In the genomic region with DNA sequence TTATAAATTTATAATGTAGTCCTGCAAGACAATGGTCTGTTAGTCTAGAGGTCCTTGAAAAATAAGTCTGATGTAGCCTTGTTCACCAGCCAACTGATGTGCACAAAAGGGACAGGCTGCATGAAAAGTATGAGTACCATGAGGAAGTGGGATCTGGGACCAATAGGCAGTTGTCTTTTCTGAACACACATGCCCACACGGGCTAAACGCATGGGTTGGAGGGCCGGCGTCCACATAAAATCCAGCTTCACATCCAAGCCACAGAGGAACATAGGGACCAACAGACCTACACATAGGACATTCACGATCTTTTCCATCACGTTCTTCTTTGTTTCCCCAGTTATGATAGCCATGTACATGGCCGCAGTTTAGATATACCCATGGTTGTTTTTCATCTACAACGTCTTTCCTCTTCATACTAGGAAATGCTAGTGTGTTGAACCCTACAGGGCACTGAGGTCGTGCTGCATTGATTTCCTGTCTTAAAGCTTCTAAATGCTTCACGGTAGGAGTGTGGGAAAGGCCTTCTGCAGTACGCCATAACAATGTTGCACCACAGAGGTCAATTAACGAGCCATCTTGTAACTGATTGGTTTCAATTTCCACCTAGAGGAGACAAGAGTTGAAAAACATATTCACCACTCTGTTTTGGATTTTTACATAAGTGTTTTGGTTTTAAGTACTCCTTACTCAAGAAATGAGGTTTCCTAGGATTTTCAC, we compare ENCODE assay signal across 21 cellular contexts. TPM values are rescaled to one million over a fixed set of nuclear protein-coding genes. Genes with fewer than 3 reads are reported as not detected.
DNase-seq lines count a peak whose midpoint lies in the region; ATAC-seq, FAIRE-seq and TF ChIP-seq lines count a peak whose summit lies in the region.
"Had no signal": no experiment of that assay in that cellular context is flagged by ENCODE, and none has a peak within 500 bp of the region (broad histone marks: within the 10 kb centered on the region; RNA-seq: fewer than 3 reads in every experiment).

No MANE protein-coding gene starts in this region.

- peak; percentile 53 for FAIRE-seq in GM18507 (lab: Jason Lieb, UNC)

- H3K27ac ChIP-seq in Karpas-422 (ENCODE audit: low read length), result peak overlapping the region; percentile 96
- H3K27ac ChIP-seq: PC-9, RWPE1 had no signal

- H3K4me1 ChIP-seq in Karpas-422 (ENCODE audit: low read length), result peaks cover 88% of the 10 kb centered on the region
- H3K4me1 ChIP-seq: HAP-1 had no signal

- no peaks in the 10 kb centered on the region for H4K20me1 ChIP-seq in Karpas-422 (ENCODE audit: insufficient read depth, low read depth, low read length)

- no peaks in the 10 kb centered on the region for H3K27me3 Mint-ChIP-seq in WTC11 (ENCODE audit: low read depth)
- H3K27me3 Mint-ChIP-seq in memory B cell, result no peaks in the 10 kb centered on the region

- peaks cover 6% of the 10 kb centered on the region for H3K9me3 Mint-ChIP-seq in WTC11
- H3K9me3 Mint-ChIP-seq in memory B cell, result peaks cover 5% of the 10 kb centered on the region

- H3K27ac Mint-ChIP-seq in WTC11 (peak overlapping the region; percentile 58), memory B cell (peak overlapping the region; percentile 66)

- no peaks in the 10 kb centered on the region for H3K9me3 ChIP-seq in Karpas-422 (ENCODE audit: low read length)
- H3K9me3 ChIP-seq: HAP-1 had no signal

- no peak overlapping the region for H3K9ac ChIP-seq in Karpas-422 (ENCODE audit: low read length)

- no peak overlapping the region for H2AFZ ChIP-seq in Karpas-422 (ENCODE audit: low read length)
- H2AFZ ChIP-seq: PC-9 had no signal

- no peak overlapping the region for H3K4me3 ChIP-seq in Karpas-422 (ENCODE audit: low read length)
- H3K4me3 ChIP-seq: HAP-1, PC-9 had no signal

- ATAC-seq in WTC11 (peak; percentile 70), memory B cell (ENCODE audit: low read depth) (no peak), GM21723 (IDR thresholded peaks at IDR 0.05; ENCODE audit: unreplicated experiment) (no peak)

- H3K4me3 Mint-ChIP-seq in WTC11 (no peak overlapping the region), memory B cell (no peak overlapping the region)
- H3K4me3 Mint-ChIP-seq: CD14-positive monocyte had no signal

- CTCF ChIA-PET in WTC11 (lab: Charles Lee), result interaction anchor here (1.0 to 1.2 kb wide), 2 partner anchors 28 to 59 kb away, joined by 3 read pairs; no protein-coding TSS in a partner anchor

- POLR2A ChIA-PET in WTC11 (lab: Charles Lee), result interaction anchor here (0.6 kb wide), 1 partner anchor 27 kb away, joined by 6 read pairs; no protein-coding TSS in a partner anchor

- no peaks in the 10 kb centered on the region for H3K9me2 ChIP-seq in Karpas-422 (replicated peaks; ENCODE audit: insufficient read depth, low read length)

- H3K36me3 Mint-ChIP-seq in WTC11 (peaks cover 63% of the 10 kb centered on the region), memory B cell (peaks cover 39% of the 10 kb centered on the region)

- H3K4me2 ChIP-seq in Karpas-422 (ENCODE audit: low read depth, low read length, poor library complexity, severe bottlenecking), result no peak overlapping the region
- H3K4me2 ChIP-seq: PC-9 had no signal

- no peak for DNase-seq in GM18507 (ENCODE audit: extremely low spot score, insufficient read length, low read depth)
- DNase-seq in Karpas-422, result peak; percentile 55
- no peak for DNase-seq in WTC11 (ENCODE audit: low spot score)
- no peak for DNase-seq in memory B cell (ENCODE audit: low spot score in 2 of 2)
- no peak for DNase-seq in hypothalamus (lab: John Stamatoyannopoulos, UW)
- DNase-seq in G401 (ENCODE audit: low spot score), result no peak
- no peak for DNase-seq in activated naive CD4-positive, alpha-beta T cell (lab: John Stamatoyannopoulos, UW)
- DNase-seq: AML-193, DND-41, GDM1, MM.1S, NCI-H187, NCI-H2227 treated with DMSO at 0.1 percent for 48 hours, NCI-H510A treated with DMSO at 0.1 percent for 48 hours, NCI-H82, SIG-M5 had no signal

- no peak for TF ChIP-seq CTCF in WTC11 (IDR thresholded peaks at IDR 0.05)

- in situ Hi-C loops in G401 (cut with HindIII; ENCODE audit: low sequenced_read_pairs), result no loop called here

- peaks cover 69% of the 10 kb centered on the region for H3K36me3 ChIP-seq in Karpas-422 (ENCODE audit: insufficient read depth, low read length)

- peaks cover 22% of the 10 kb centered on the region for H3K4me1 Mint-ChIP-seq in WTC11
- H3K4me1 Mint-ChIP-seq in memory B cell, result peaks cover 24% of the 10 kb centered on the region

- H3K27me3 ChIP-seq in Karpas-422 (ENCODE audit: low read length), result no peaks in the 10 kb centered on the region

- peaks cover 32% of the 10 kb centered on the region for H3K79me2 ChIP-seq in Karpas-422 (ENCODE audit: low read length)

TF ChIP-seq in WTC11, 78 proteins besides CTCF, POLR2A, EP300 and RAD21:
- no peak for TF ChIP-seq ZNF396 (CRISPR knock-in tag; IDR thresholded peaks at IDR 0.05; ENCODE audit: borderline replicate concordance)
- no peak for TF ChIP-seq CBFB (CRISPR knock-in tag; IDR thresholded peaks at IDR 0.05; ENCODE audit: low read depth)
- TF ChIP-seq, protein P1, sequence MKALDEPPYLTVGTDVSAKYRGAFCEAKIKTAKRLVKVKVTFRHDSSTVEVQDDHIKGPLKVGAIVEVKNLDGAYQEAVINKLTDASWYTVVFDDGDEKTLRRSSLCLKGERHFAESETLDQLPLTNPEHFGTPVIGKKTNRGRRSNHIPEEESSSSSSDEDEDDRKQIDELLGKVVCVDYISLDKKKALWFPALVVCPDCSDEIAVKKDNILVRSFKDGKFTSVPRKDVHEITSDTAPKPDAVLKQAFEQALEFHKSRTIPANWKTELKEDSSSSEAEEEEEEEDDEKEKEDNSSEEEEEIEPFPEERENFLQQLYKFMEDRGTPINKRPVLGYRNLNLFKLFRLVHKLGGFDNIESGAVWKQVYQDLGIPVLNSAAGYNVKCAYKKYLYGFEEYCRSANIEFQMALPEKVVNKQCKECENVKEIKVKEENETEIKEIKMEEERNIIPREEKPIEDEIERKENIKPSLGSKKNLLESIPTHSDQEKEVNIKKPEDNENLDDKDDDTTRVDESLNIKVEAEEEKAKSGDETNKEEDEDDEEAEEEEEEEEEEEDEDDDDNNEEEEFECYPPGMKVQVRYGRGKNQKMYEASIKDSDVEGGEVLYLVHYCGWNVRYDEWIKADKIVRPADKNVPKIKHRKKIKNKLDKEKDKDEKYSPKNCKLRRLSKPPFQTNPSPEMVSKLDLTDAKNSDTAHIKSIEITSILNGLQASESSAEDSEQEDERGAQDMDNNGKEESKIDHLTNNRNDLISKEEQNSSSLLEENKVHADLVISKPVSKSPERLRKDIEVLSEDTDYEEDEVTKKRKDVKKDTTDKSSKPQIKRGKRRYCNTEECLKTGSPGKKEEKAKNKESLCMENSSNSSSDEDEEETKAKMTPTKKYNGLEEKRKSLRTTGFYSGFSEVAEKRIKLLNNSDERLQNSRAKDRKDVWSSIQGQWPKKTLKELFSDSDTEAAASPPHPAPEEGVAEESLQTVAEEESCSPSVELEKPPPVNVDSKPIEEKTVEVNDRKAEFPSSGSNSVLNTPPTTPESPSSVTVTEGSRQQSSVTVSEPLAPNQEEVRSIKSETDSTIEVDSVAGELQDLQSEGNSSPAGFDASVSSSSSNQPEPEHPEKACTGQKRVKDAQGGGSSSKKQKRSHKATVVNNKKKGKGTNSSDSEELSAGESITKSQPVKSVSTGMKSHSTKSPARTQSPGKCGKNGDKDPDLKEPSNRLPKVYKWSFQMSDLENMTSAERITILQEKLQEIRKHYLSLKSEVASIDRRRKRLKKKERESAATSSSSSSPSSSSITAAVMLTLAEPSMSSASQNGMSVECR (CRISPR knock-in tag; IDR thresholded peaks at IDR 0.05; ENCODE audit: borderline replicate concordance), result no peak
- TF ChIP-seq, protein P2, sequence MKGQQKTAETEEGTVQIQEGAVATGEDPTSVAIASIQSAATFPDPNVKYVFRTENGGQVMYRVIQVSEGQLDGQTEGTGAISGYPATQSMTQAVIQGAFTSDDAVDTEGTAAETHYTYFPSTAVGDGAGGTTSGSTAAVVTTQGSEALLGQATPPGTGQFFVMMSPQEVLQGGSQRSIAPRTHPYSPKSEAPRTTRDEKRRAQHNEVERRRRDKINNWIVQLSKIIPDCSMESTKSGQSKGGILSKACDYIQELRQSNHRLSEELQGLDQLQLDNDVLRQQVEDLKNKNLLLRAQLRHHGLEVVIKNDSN (CRISPR knock-in tag; IDR thresholded peaks at IDR 0.05), result no peak
- TF ChIP-seq JUN (CRISPR knock-in tag; IDR thresholded peaks at IDR 0.05), result no peak

RNA-seq across cellular contexts. Expression of a gene that starts 49.4 kb away (rescaled TPM):
- 49.9 and 90.7 TPM in 2 replicates for total RNA-seq in Karpas-422 (2014; rRNA removed; shearing (Covaris generic); ENCODE audit: low replicate concordance)
- 43.0 to 53.5 TPM (median 47.3 TPM) in 3 replicates for total RNA-seq in WTC11 (2021)
- 0.80 and 4.2 TPM in 2 replicates for total RNA-seq in G401 (2014; rRNA removed; shearing (Covaris generic))
